ENCODE assay signal across 8 cellular contexts in the genomic region with DNA sequence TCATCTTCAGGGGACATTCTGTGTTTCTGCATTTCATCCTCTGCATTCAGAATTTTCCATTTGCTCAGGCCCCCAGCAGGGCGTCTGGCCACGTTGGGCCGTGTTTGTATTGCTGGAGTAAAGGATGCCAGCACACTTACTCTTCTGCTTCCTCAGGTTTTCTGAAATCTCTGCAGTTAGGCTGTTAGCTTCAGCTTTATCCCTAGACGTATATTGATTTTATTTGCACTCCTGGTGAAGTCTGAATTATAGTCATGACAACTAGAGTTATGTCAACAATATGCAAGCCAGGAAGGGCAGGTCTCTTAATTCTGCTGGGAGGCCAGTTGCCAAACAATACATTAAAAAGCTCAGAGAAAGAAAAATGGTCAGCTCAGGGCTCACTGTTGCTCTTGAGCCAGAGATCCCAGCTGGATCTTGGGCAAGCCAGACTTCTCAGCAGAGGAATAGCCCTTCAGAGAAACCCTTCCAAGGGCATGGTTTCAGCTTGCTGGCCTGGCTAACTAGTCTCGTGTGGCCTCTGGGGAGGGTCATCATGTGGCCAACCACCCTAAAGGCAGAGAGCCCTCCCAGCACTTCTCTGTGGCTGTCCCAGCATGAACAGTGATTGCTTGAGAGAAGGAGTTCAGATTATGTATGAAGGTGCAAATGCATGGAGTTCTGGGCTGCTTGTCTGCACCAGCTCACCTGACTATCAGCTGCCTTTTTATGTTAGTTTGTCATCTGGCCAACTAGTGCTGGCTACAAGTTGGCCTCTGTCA.
DNase-seq lines count a peak whose midpoint lies in the region; ATAC-seq, FAIRE-seq and TF ChIP-seq lines count a peak whose summit lies in the region.
"Had no signal": no experiment of that assay in that cellular context is flagged by ENCODE, and none has a peak within 500 bp of the region (broad histone marks: within the 10 kb centered on the region; RNA-seq: fewer than 3 reads in every experiment).

No MANE protein-coding gene starts in this region.

- FAIRE-seq in endothelial cell of umbilical vein (lab: Jason Lieb, UNC) (peak; percentile 55), pancreas (lab: Jason Lieb, UNC) (no peak)

- H3K9ac ChIP-seq in endothelial cell of umbilical vein (replicated peaks; ENCODE audit: extremely low read depth, insufficient read depth, low read length) = no peak overlapping the region

- H3K36me3 ChIP-seq in endothelial cell of umbilical vein (ENCODE audit: control insufficient read depth in 2 of 2, extremely low read depth in 1 of 2, insufficient read depth in 2 of 2, low read length in 2 of 2) (no peaks in the 10 kb centered on the region), pancreas (no peaks in the 10 kb centered on the region)

- H4K20me1 ChIP-seq in endothelial cell of umbilical vein (replicated peaks; ENCODE audit: control insufficient read depth, extremely low read depth, insufficient read depth, low read length) = no peaks in the 10 kb centered on the region

- peak; percentile 38 to 77 (median 72) for ATAC-seq in pancreas
- no peak for ATAC-seq in HG03039 (IDR thresholded peaks at IDR 0.05; ENCODE audit: unreplicated experiment)

- intact Hi-C loops in endothelial cell of umbilical vein (cut with micrococcal nuclease) = no loop called here
- intact Hi-C loops in pancreas (cut with DNase I) = loop anchor here in 2 of 3 donors (5.0 kb wide), 2 partner anchors 173 to 183 kb away; no protein-coding TSS in a partner anchor

- no peaks in the 10 kb centered on the region for H3K79me2 ChIP-seq in endothelial cell of umbilical vein (ENCODE audit: control insufficient read depth, insufficient read depth, low read length)

- 2 to 9% methylated on average over 5 of the region's 5 CpGs for WGBS in pancreas, 2 donors

- H3K4me2 ChIP-seq in endothelial cell of umbilical vein (ENCODE audit: insufficient read depth, low read length) = no peak overlapping the region

- H3K27me3 ChIP-seq in endothelial cell of umbilical vein (ENCODE audit: control insufficient read depth in 2 of 2, insufficient read depth in 2 of 2, low read length in 2 of 2) (no peaks in the 10 kb centered on the region), pancreas (no peaks in the 10 kb centered on the region)

- TF ChIP-seq POLR2A in endothelial cell of umbilical vein (IDR thresholded peaks at IDR 0.05; ENCODE audit: low read depth, low read length) = no peak

- H3K4me1 ChIP-seq in endothelial cell of umbilical vein (ENCODE audit: control insufficient read depth, extremely low read depth, insufficient read depth, low read length) (no peaks in the 10 kb centered on the region), pancreas (peaks cover 0 to 14% (median 12%) of the 10 kb centered on the region in 3 donors)

- dilution Hi-C loops in endothelial cell of umbilical vein (cut with MboI; ENCODE audit: extremely low pct_ligation_motif_present, low sequenced_read_pairs) = no loop called here

- no peak overlapping the region for H3K4me3 ChIP-seq in endothelial cell of umbilical vein (replicated peaks in 1 of 3; ENCODE audit: insufficient read depth in 1 of 3, low read depth in 1 of 3, low read length in 3 of 3)
- H3K4me3 ChIP-seq in pancreas = no peak overlapping the region

- CTCF ChIA-PET in endothelial cell of umbilical vein (lab: Charles Lee) = interaction anchor here (0.9 to 5.1 kb wide), 6 partner anchors 10 to 183 kb away, joined by 3 to 29 read pairs (median 4); no protein-coding TSS in a partner anchor

- H2AFZ ChIP-seq in endothelial cell of umbilical vein (ENCODE audit: low read depth, low read length) = no peak overlapping the region

- no peaks in the 10 kb centered on the region for H3K9me1 ChIP-seq in endothelial cell of umbilical vein (replicated peaks; ENCODE audit: control insufficient read depth, extremely low read depth, insufficient read depth, low read length)

- BruUV-seq in endothelial cell of umbilical vein (replicated peaks; lab: Mats Ljungman, UMichigan) = no TSS peak

- POLR2A ChIA-PET in endothelial cell of umbilical vein (lab: Charles Lee) = no interaction called here

- H3K27ac ChIP-seq in endothelial cell of umbilical vein (ENCODE audit: insufficient read depth, low read depth, low read length) (no peak overlapping the region), pancreas (peak overlapping the region in 3 of 4 donors; percentile 18 to 61 (median 26))

- no peaks in the 10 kb centered on the region for H3K9me3 ChIP-seq in endothelial cell of umbilical vein (replicated peaks; ENCODE audit: control insufficient read depth, insufficient read depth, low read length)
- H3K9me3 ChIP-seq in pancreas = no peaks in the 10 kb centered on the region

- DNase-seq in GM04504 (ENCODE audit: low read depth) = peak; percentile 28
- DNase-seq in NCI-H2227 treated with DMSO at 0.1 percent for 48 hours (lab: John Stamatoyannopoulos, UW) = peak; percentile 72
- peak; percentile 68 for DNase-seq in endothelial cell of umbilical vein (ENCODE audit: low read depth, low spot score)
- peak in 2 of 6 donors; percentile 30 to 37 for DNase-seq in pancreas
- no peak for DNase-seq in effector CD8-positive, alpha-beta T cell (lab: John Stamatoyannopoulos, UW)
- DNase-seq in COLO829 (ENCODE audit: low spot score) = no peak
- DNase-seq: naive B cell had no signal

- no peak for TF ChIP-seq CTCF in endothelial cell of umbilical vein (IDR thresholded peaks at IDR 0.05; ENCODE audit: extremely low read depth in 1 of 2, insufficient read depth in 1 of 2, low read depth in 1 of 2, low read length in 2 of 2)
- no peak for TF ChIP-seq CTCF in pancreas (IDR thresholded peaks at IDR 0.05)

TF ChIP-seq in endothelial cell of umbilical vein, 7 proteins besides CTCF, POLR2A, EP300 and RAD21:
- no peak for TF ChIP-seq MYC (IDR thresholded peaks at IDR 0.05; ENCODE audit: low read depth, low read length)
- TF ChIP-seq GATA2 (IDR thresholded peaks at IDR 0.05; ENCODE audit: insufficient read depth, insufficient read length, low read depth, low read length) = no peak
- TF ChIP-seq JUN (IDR thresholded peaks at IDR 0.05; ENCODE audit: borderline replicate concordance, insufficient read depth, insufficient read length, low read depth) = no peak
- TF ChIP-seq POLR2AphosphoS5 (IDR thresholded peaks at IDR 0.05; ENCODE audit: insufficient read depth, low read depth, low read length) = no peak
- no peak for TF ChIP-seq EZH2 (IDR thresholded peaks at IDR 0.05; ENCODE audit: borderline replicate concordance, low read depth, low read length, severe bottlenecking)
- TF ChIP-seq FOS (IDR thresholded peaks at IDR 0.05; ENCODE audit: borderline replicate concordance, insufficient read depth, low read length) = no peak
- TF ChIP-seq, protein P1, sequence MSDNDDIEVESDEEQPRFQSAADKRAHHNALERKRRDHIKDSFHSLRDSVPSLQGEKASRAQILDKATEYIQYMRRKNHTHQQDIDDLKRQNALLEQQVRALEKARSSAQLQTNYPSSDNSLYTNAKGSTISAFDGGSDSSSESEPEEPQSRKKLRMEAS (IDR thresholded peaks at IDR 0.05; ENCODE audit: insufficient read depth, insufficient read length) = no peak

Comparison
In these comparisons a context has a peak if more than half of its experiments do, and no peak if none do; other contexts are left out.
1. DNase-seq: peak in GM04504 (single experiment), NCI-H2227 treated with DMSO at 0.1 percent for 48 hours (single experiment) and endothelial cell of umbilical vein (single experiment); none in effector CD8-positive, alpha-beta T cell (single experiment) and COLO829 (single experiment).